1 cellular context compared by ENCODE assay signal in genomic region chr6:167647750-167648470, GRCh38.
TF ChIP-seq lines count a peak whose summit lies in the region.

No MANE protein-coding gene starts in this region.

TF ChIP-seq in HepG2, 621 proteins besides CTCF, POLR2A, EP300 and RAD21:
- TF ChIP-seq ZNF687 (CRISPR knock-in tag; IDR thresholded peaks at IDR 0.05) (peak; percentile 43), IRF2 (CRISPR knock-in tag; IDR thresholded peaks at IDR 0.05) (no peak), ZNF280B (CRISPR knock-in tag; IDR thresholded peaks at IDR 0.05; ENCODE audit: borderline replicate concordance) (0 out of 2 replicates have a peak, but pooled peaks have one; percentile 51), ZNF619 (CRISPR knock-in tag; IDR thresholded peaks at IDR 0.05) (0 out of 2 replicates have a peak, but pooled peaks have one; percentile 53), ZBTB4 (CRISPR knock-in tag; IDR thresholded peaks at IDR 0.05; ENCODE audit: borderline replicate concordance) (peak; percentile 38; the same call in 1 of the 2 replicates), SKIL (CRISPR knock-in tag; IDR thresholded peaks at IDR 0.05; ENCODE audit: borderline replicate concordance) (peak; percentile 14; the same call in 1 of the 2 replicates), MXD1 (CRISPR knock-in tag; IDR thresholded peaks at IDR 0.05) (0 out of 2 replicates have a peak, but pooled peaks have one; percentile 31), ARHGAP35 (CRISPR knock-in tag; IDR thresholded peaks at IDR 0.05; ENCODE audit: borderline replicate concordance) (peak; percentile 45; the same call in 1 of the 2 replicates), ZNF296 (CRISPR knock-in tag; conservative IDR thresholded peaks at IDR 0.05) (peak; percentile 86; the same call in 1 of the 2 replicates), PATZ1 (CRISPR knock-in tag; IDR thresholded peaks at IDR 0.05) (peak; percentile 51; the same call in 1 of the 2 replicates), ZNF160 (CRISPR knock-in tag; IDR thresholded peaks at IDR 0.05) (0 out of 2 replicates have a peak, but pooled peaks have one; percentile 33), REST (IDR thresholded peaks at IDR 0.05; ENCODE audit: borderline replicate concordance in 1 of 2, low read depth in 1 of 2, low read length in 2 of 2) (peak in 1 of 2 experiments; percentile 45; a peak in 2 of 4 replicates), ARID2 (CRISPR knock-in tag; IDR thresholded peaks at IDR 0.05; ENCODE audit: borderline replicate concordance) (no peak), ZNF234 (CRISPR knock-in tag; conservative IDR thresholded peaks at IDR 0.05) (peak; percentile 56; the same call in 1 of the 2 replicates), ZBTB38 (CRISPR knock-in tag; IDR thresholded peaks at IDR 0.05) (peak; percentile 98), ZNF784 (CRISPR knock-in tag; IDR thresholded peaks at IDR 0.05; ENCODE audit: borderline replicate concordance) (no peak)
